In genomic region chr16:2157480-2158261, GRCh38 we compare ENCODE assay signal across 11 cellular contexts. TPM values are rescaled to one million over a fixed set of nuclear protein-coding genes. Genes with fewer than 3 reads are reported as not detected.
A peak's percentile ranks its signal among the peaks of the same experiment; 100 is the strongest.
DNase-seq lines count a peak whose midpoint lies in the region; ATAC-seq, FAIRE-seq and TF ChIP-seq lines count a peak whose summit lies in the region.
"Had no signal": no experiment of that assay in that cellular context is flagged by ENCODE, and none has a peak within 500 bp of the region (broad histone marks: within the 10 kb centered on the region; RNA-seq: fewer than 3 reads in every experiment).

No MANE protein-coding gene starts in this region.

- no peak for FAIRE-seq in small intestine (lab: Jason Lieb, UNC)
- FAIRE-seq: HTR-8/SVneo had no signal

- no peaks in the 10 kb centered on the region for H3K9me3 Mint-ChIP-seq in activated CD4-positive, alpha-beta memory T cell treated with anti-CD3 and anti-CD28 coated beads, Interleukin-2, amount 10 ng/mL, durations not matched to agents 7 days and 5 days

- H3K4me1 Mint-ChIP-seq in activated CD4-positive, alpha-beta memory T cell treated with anti-CD3 and anti-CD28 coated beads, Interleukin-2, amount 10 ng/mL, durations not matched to agents 7 days and 5 days = peaks cover 39% of the 10 kb centered on the region

- H3K36me3 ChIP-seq in gastroesophageal sphincter (no peaks in the 10 kb centered on the region), small intestine (ENCODE audit: control insufficient read depth in 2 of 2, insufficient read depth in 2 of 2, low read length in 2 of 2) (no peaks in the 10 kb centered on the region)

- 90% methylated on average over 2 of the region's 27 CpGs; no CpG with 5 or more reads in 1 of the 2 donors for WGBS in gastroesophageal sphincter (ENCODE audit: low coverage in 1 of 2), 2 donors
- 33 to 73% (median 51%) methylated on average over 27 of the region's 27 CpGs for WGBS in small intestine, 3 donors
- 72 to 73% methylated on average over 27 of the region's 27 CpGs for WGBS in lower leg skin, 2 donors

- peak overlapping the region; percentile 79 for H3K4me3 ChIP-seq in HFF-Myc (replicated peaks; ENCODE audit: low read depth, low read length)
- peak overlapping the region in 1 of 2 donors; percentile 77 for H3K4me3 ChIP-seq in gastroesophageal sphincter
- H3K4me3 ChIP-seq in small intestine (ENCODE audit: low read depth in 1 of 2, low read length in 2 of 2) = peak overlapping the region in 1 of 2 donors; percentile 26
- H3K4me3 ChIP-seq in lower leg skin (ENCODE audit: low read depth, poor library complexity, severe bottlenecking) = no peak overlapping the region

- H3K4me1 ChIP-seq in gastroesophageal sphincter (peaks cover 3 to 90% (median 66%) of the 10 kb centered on the region in 3 donors), small intestine (ENCODE audit: control insufficient read depth in 2 of 2, insufficient read depth in 1 of 2, low read depth in 1 of 2, low read length in 1 of 2) (peaks cover 2 to 25% of the 10 kb centered on the region in 2 donors)

- TF ChIP-seq EP300 in gastroesophageal sphincter (IDR thresholded peaks at IDR 0.05) = no peak

- TF ChIP-seq CTCF in HFF-Myc (IDR thresholded peaks at IDR 0.05; ENCODE audit: low read depth, low read length, missing control alignments) (no peak), gastroesophageal sphincter (IDR thresholded peaks at IDR 0.05) (no peak), lower leg skin (IDR thresholded peaks at IDR 0.05) (peak in 1 of 3 donors; percentile 54)

- CTCF ChIA-PET in activated CD4-positive, alpha-beta memory T cell treated with anti-CD3 and anti-CD28 coated beads, Interleukin-2, amount 10 ng/mL, durations not matched to agents 7 days and 5 days (lab: Charles Lee) = interaction anchor here (0.9 kb wide), 1 partner anchor 154 kb away, joined by 4 read pairs; no protein-coding TSS in a partner anchor

- DNase-seq in HFF-Myc (ENCODE audit: extremely low read depth, low read depth) (no peak), small intestine (peak; percentile 81), NAMALWA (ENCODE audit: low spot score) (no peak), KG1 (lab: John Stamatoyannopoulos, UW) (no peak), lower leg skin (ENCODE audit: low spot score in 2 of 2) (no peak)
- no peak for DNase-seq in activated CD4-positive, alpha-beta memory T cell treated with anti-CD3 and anti-CD28 coated beads, Interleukin-2, amount 10 ng/mL, durations not matched to agents 7 days and 5 days
- DNase-seq in central memory CD4-positive, alpha-beta T cell = no peak

- peak overlapping the region; percentile 82 to 95 (median 94) for H3K27ac ChIP-seq in gastroesophageal sphincter
- H3K27ac ChIP-seq in small intestine (ENCODE audit: low read depth in 1 of 2, low read length in 1 of 2) = peak overlapping the region; percentile 9 to 46
- H3K27ac ChIP-seq: parathyroid adenoma had no signal

- no peak for TF ChIP-seq POLR2A in gastroesophageal sphincter (IDR thresholded peaks at IDR 0.05)
- TF ChIP-seq POLR2A in lower leg skin (IDR thresholded peaks at IDR 0.05) = no peak

- ATAC-seq in gastroesophageal sphincter = no peak

- no peaks in the 10 kb centered on the region for H3K27me3 Mint-ChIP-seq in activated CD4-positive, alpha-beta memory T cell treated with anti-CD3 and anti-CD28 coated beads, Interleukin-2, amount 10 ng/mL, durations not matched to agents 7 days and 5 days

- intact Hi-C loops in lower leg skin (cut with DNase I; ENCODE audit: low total_unique reads) = no loop called here

- peaks cover 27% of the 10 kb centered on the region for H3K36me3 Mint-ChIP-seq in activated CD4-positive, alpha-beta memory T cell treated with anti-CD3 and anti-CD28 coated beads, Interleukin-2, amount 10 ng/mL, durations not matched to agents 7 days and 5 days (ENCODE audit: low read depth)

- POLR2A ChIA-PET in activated CD4-positive, alpha-beta memory T cell treated with anti-CD3 and anti-CD28 coated beads, Interleukin-2, amount 10 ng/mL, durations not matched to agents 7 days and 5 days (lab: Charles Lee) = interaction anchor here (1.3 kb wide), 1 partner anchor 58 kb away, joined by 3 read pairs; no protein-coding TSS in a partner anchor

- H3K27me3 ChIP-seq in gastroesophageal sphincter (no peaks in the 10 kb centered on the region), small intestine (ENCODE audit: control insufficient read depth in 2 of 2, insufficient read depth in 2 of 2, low read length in 2 of 2) (no peaks in the 10 kb centered on the region)

- H3K9me3 ChIP-seq in gastroesophageal sphincter (no peaks in the 10 kb centered on the region), small intestine (ENCODE audit: control insufficient read depth, low read depth) (no peaks in the 10 kb centered on the region)

- H3K27ac Mint-ChIP-seq in activated CD4-positive, alpha-beta memory T cell treated with anti-CD3 and anti-CD28 coated beads, Interleukin-2, amount 10 ng/mL, durations not matched to agents 7 days and 5 days = no peak overlapping the region

- peak overlapping the region; percentile 95 for H3K4me3 Mint-ChIP-seq in activated CD4-positive, alpha-beta memory T cell treated with anti-CD3 and anti-CD28 coated beads, Interleukin-2, amount 10 ng/mL, durations not matched to agents 7 days and 5 days

RNA-seq across cellular contexts. Expression of gene TRAF7, which starts 2.1 kb away (rescaled TPM):
- 10 to 100 TPM; 57.3 to 60.3 TPM for total RNA-seq in activated CD4-positive, alpha-beta memory T cell treated with anti-CD3 and anti-CD28 coated beads, Interleukin-2, amount 10 ng/mL, durations not matched to agents 7 days and 5 days
- total RNA-seq in gastroesophageal sphincter (10 to 100 TPM; 36.3 to 70.1 (median 56.3) TPM), lower leg skin (10 to 100 TPM; 60.8 to 74.8 (median 68.9) TPM)
- 10 to 100 TPM; 47.6 to 73.4 (median 64.9) TPM for polyA plus RNA-seq in small intestine

RNA-seq across cellular contexts. Expression of gene RAB26, which starts 9.2 kb away (rescaled TPM):
- 1 to 10 TPM in 1 of 2 experiments, under 1 TPM in 1; 0.83 to 1.1 TPM for total RNA-seq in activated CD4-positive, alpha-beta memory T cell treated with anti-CD3 and anti-CD28 coated beads, Interleukin-2, amount 10 ng/mL, durations not matched to agents 7 days and 5 days
- total RNA-seq in gastroesophageal sphincter = 1 to 10 TPM in 1 of 4 donors, under 1 TPM in 1, not detected in 2; 0.39 to 1.0 TPM
- 10 to 100 TPM; 11.9 to 31.9 (median 28.0) TPM for polyA plus RNA-seq in small intestine
- total RNA-seq in lower leg skin = 1 to 10 TPM in 3 of 4 donors, not detected in 1; 1.6 to 2.9 (median 2.0) TPM
- total RNA-seq: T-helper 2 cell treated with Interferon-gamma antibody and Interleukin-4, amounts not matched to agents 100 ng/mL and 5 ng/mL, for 36 hours had no signal

RNA-seq across cellular contexts. Expression of gene PKD1, which starts 22.0 kb away (rescaled TPM):
- total RNA-seq in activated CD4-positive, alpha-beta memory T cell treated with anti-CD3 and anti-CD28 coated beads, Interleukin-2, amount 10 ng/mL, durations not matched to agents 7 days and 5 days = 10 to 100 TPM; 60.5 to 69.6 TPM
- 100 to 1,000 TPM; 181 to 492 (median 352) TPM for total RNA-seq in gastroesophageal sphincter
- 10 to 100 TPM; 10.5 to 41.2 (median 12.2) TPM for polyA plus RNA-seq in small intestine
- 100 to 1,000 TPM; 125 to 266 (median 192) TPM for total RNA-seq in lower leg skin

RNA-seq across cellular contexts. Expression of gene CASKIN1, which starts 38.7 kb away (rescaled TPM):
- total RNA-seq in activated CD4-positive, alpha-beta memory T cell treated with anti-CD3 and anti-CD28 coated beads, Interleukin-2, amount 10 ng/mL, durations not matched to agents 7 days and 5 days = 1 to 10 TPM in 1 of 2 experiments, under 1 TPM in 1; 0.18 to 1.4 TPM
- under 1 TPM in 2 of 4 donors, not detected in 2; 0.27 to 0.35 TPM for total RNA-seq in gastroesophageal sphincter
- polyA plus RNA-seq in small intestine = 1 to 10 TPM in 1 of 3 donors, under 1 TPM in 2; 0.27 to 1.1 (median 0.66) TPM
- total RNA-seq in lower leg skin = 1 to 10 TPM in 3 of 4 donors, under 1 TPM in 1; 0.71 to 2.2 (median 1.3) TPM

RNA-seq across cellular contexts. Expression of gene MLST8, which starts 47.6 kb away (rescaled TPM):
- 10 to 100 TPM; 32.6 to 33.7 TPM for total RNA-seq in activated CD4-positive, alpha-beta memory T cell treated with anti-CD3 and anti-CD28 coated beads, Interleukin-2, amount 10 ng/mL, durations not matched to agents 7 days and 5 days
- 10 to 100 TPM; 29.0 to 50.8 (median 34.1) TPM for total RNA-seq in gastroesophageal sphincter
- polyA plus RNA-seq in small intestine = 10 to 100 TPM; 61.9 to 68.7 (median 63.5) TPM
- 10 to 100 TPM; 43.8 to 69.4 (median 54.9) TPM for total RNA-seq in lower leg skin
